Comparison of ENCODE assay signal across 8 cellular contexts in genomic region chr15:70508561-70509281, GRCh38.
DNase-seq lines count a peak whose midpoint lies in the region; ATAC-seq, FAIRE-seq and TF ChIP-seq lines count a peak whose summit lies in the region.

No MANE protein-coding gene starts in this region.

- TF ChIP-seq CTCF in mammary epithelial cell (conservative IDR thresholded peaks at IDR 0.05 in 1 of 2, IDR thresholded peaks at IDR 0.05 in 1 of 2; ENCODE audit: extremely low read depth in 1 of 2, insufficient read depth in 1 of 2, low read depth in 1 of 2, low read length in 2 of 2): no peak
- no peak for TF ChIP-seq CTCF in progenitor cell of endocrine pancreas (IDR thresholded peaks at IDR 0.05; ENCODE audit: unreplicated experiment)

- H3K4me3 ChIP-seq in mammary epithelial cell (replicated peaks in 1 of 3; ENCODE audit: insufficient read depth in 1 of 3, low read depth in 2 of 3, low read length in 3 of 3): no peak overlapping the region

- no peak overlapping the region for H3K27ac ChIP-seq in mammary epithelial cell (ENCODE audit: insufficient read depth, low read depth, low read length)

- no peaks in the 10 kb centered on the region for H3K36me3 ChIP-seq in mammary epithelial cell (ENCODE audit: insufficient read depth, low read length)

- peak overlapping the region; percentile 9 for H3K27ac Mint-ChIP-seq in progenitor cell of endocrine pancreas

- intact Hi-C loops in mammary epithelial cell (cut with micrococcal nuclease): no loop called here

- WGBS in mammary epithelial cell (ENCODE audit: low coverage, missing lambda C conversion rate): 43% methylated on average over 5 of the region's 5 CpGs

- ATAC-seq in GM21447 (IDR thresholded peaks at IDR 0.05; ENCODE audit: unreplicated experiment): no peak

- BruUV-seq in mammary epithelial cell (replicated peaks; lab: Mats Ljungman, UMichigan): no TSS peak

- peaks cover 19% of the 10 kb centered on the region for H3K4me1 Mint-ChIP-seq in progenitor cell of endocrine pancreas (ENCODE audit: low read depth)

- H3K27me3 Mint-ChIP-seq in progenitor cell of endocrine pancreas: peaks cover 14% of the 10 kb centered on the region

- H3K9me3 ChIP-seq in mammary epithelial cell (replicated peaks; ENCODE audit: insufficient read depth, low read length): peaks cover 21% of the 10 kb centered on the region

- H3K4me2 ChIP-seq in mammary epithelial cell (ENCODE audit: insufficient read depth, low read depth, low read length): peak overlapping the region; percentile 33

- peaks cover 46% of the 10 kb centered on the region for H3K4me1 ChIP-seq in mammary epithelial cell (ENCODE audit: insufficient read depth, low read length)

- dilution Hi-C loops in mammary epithelial cell (cut with HindIII; ENCODE audit: low sequenced_read_pairs): no loop called here

- FAIRE-seq in GM12892 (lab: Jason Lieb, UNC): no peak

- H3K9ac ChIP-seq in mammary epithelial cell (ENCODE audit: insufficient read depth, low read length): no peak overlapping the region

- CTCF ChIA-PET in mammary epithelial cell (lab: Charles Lee; ENCODE audit: low non-redundant PET): no interaction called here

- DNase-seq in Daoy (ENCODE audit: low read depth) (peak; percentile 97), NCI-H69 (lab: John Stamatoyannopoulos, UW) (peak; percentile 60), mammary epithelial cell (peak; percentile 78), progenitor cell of endocrine pancreas (ENCODE audit: low spot score, unreplicated experiment) (no peak), UCSD-AML1 (lab: John Stamatoyannopoulos, UW; ENCODE audit: unreplicated experiment) (no peak), GM12892 (ENCODE audit: insufficient read length) (no peak), NOMO-1 treated with DMSO at 0.1 percent for 48 hours (lab: John Stamatoyannopoulos, UW; ENCODE audit: unreplicated experiment) (no peak)

- no peak overlapping the region for H2AFZ ChIP-seq in mammary epithelial cell (ENCODE audit: low read depth, low read length)

- H4K20me1 ChIP-seq in mammary epithelial cell (ENCODE audit: insufficient read depth, low read length): no peaks in the 10 kb centered on the region

- peaks cover 20% of the 10 kb centered on the region for H3K9me3 Mint-ChIP-seq in progenitor cell of endocrine pancreas (ENCODE audit: low read depth)

- no peak for TF ChIP-seq POLR2A in GM12892 (IDR thresholded peaks at IDR 0.05; ENCODE audit: low read depth, low read length)

- H3K36me3 Mint-ChIP-seq in progenitor cell of endocrine pancreas (ENCODE audit: insufficient read depth): peaks cover 4% of the 10 kb centered on the region

- in situ Hi-C loops in mammary epithelial cell (cut with MboI; ENCODE audit: low sequenced_read_pairs in 2 of 2): no loop called here

- H3K4me3 Mint-ChIP-seq in progenitor cell of endocrine pancreas (ENCODE audit: low read depth): no peak overlapping the region

- H3K27me3 ChIP-seq in mammary epithelial cell (ENCODE audit: insufficient read depth, low read length): peaks cover 6% of the 10 kb centered on the region

- H3K79me2 ChIP-seq in mammary epithelial cell (ENCODE audit: insufficient read depth, low read length): no peaks in the 10 kb centered on the region

Comparison
In these comparisons a context has a peak if more than half of its experiments do, and no peak if none do; other contexts are left out.
1. DNase-seq: peak in Daoy (single experiment), NCI-H69 (single experiment) and mammary epithelial cell (single experiment); none in progenitor cell of endocrine pancreas (single experiment), UCSD-AML1 (single experiment), GM12892 (single experiment) and NOMO-1 treated with DMSO at 0.1 percent for 48 hours (single experiment).